In the genomic region with DNA sequence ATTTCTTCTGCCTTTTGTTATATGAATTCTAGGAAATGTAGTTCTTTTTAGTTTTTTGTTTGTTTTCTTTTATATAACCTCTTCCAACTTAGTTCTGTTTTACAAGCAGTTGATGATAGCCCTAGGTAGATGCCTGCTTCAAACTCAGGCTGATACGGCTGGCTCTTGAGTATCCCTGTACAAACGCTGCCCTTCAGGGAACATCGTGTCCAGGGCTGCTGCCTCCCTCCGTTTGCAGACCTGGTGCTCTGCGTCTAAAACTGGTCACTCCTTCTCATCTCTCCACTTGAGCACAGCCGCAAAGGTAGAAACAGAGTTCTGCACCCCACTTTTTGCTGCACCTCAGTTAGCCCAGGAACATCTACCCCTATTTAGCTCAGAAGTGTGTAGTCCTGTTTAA, we compare ENCODE assay signal across 15 cellular contexts.
DNase-seq lines count a peak whose midpoint lies in the region; ATAC-seq, FAIRE-seq and TF ChIP-seq lines count a peak whose summit lies in the region.
"Had no signal": no experiment of that assay in that cellular context is flagged by ENCODE, and none has a peak within 500 bp of the region (broad histone marks: within the 10 kb centered on the region; RNA-seq: fewer than 3 reads in every experiment).

No MANE protein-coding gene starts in this region.

- H3K4me3 ChIP-seq in K562 (no peak overlapping the region), mesodermal cell (ENCODE audit: extremely low read depth, insufficient read depth, low read length, poor library complexity, severe bottlenecking) (no peak overlapping the region), transverse colon (no peak overlapping the region)

- TF ChIP-seq CTCF in K562 (IDR thresholded peaks at IDR 0.05 in 2 of 3, conservative IDR thresholded peaks at IDR 0.05 in 1 of 3; ENCODE audit: insufficient read depth in 2 of 3, low read depth in 1 of 3, low read length in 3 of 3) (no peak), transverse colon (IDR thresholded peaks at IDR 0.05) (no peak)

- H3K79me2 ChIP-seq in K562 (ENCODE audit: control insufficient read depth, insufficient read depth, low read length): no peaks in the 10 kb centered on the region

- H3K36me3 Mint-ChIP-seq in T-helper 2 cell treated with Interferon-gamma antibody and Interleukin-4, amounts not matched to agents 5 μg/mL and 100 μg/mL, for 36 hours (ENCODE audit: low read depth): no peaks in the 10 kb centered on the region
- H3K36me3 Mint-ChIP-seq: immature natural killer cell had no signal

- no peak for FAIRE-seq in K562 (lab: Jason Lieb, UNC)

- TF ChIP-seq EP300 in K562 (IDR thresholded peaks at IDR 0.05; ENCODE audit: low read length) (no peak), transverse colon (IDR thresholded peaks at IDR 0.05; ENCODE audit: low read depth) (no peak)

- in situ Hi-C loops in K562 (cut with MboI): no loop called here
- in situ Hi-C loops in transverse colon (cut with MboI; ENCODE audit: low pct_ligation_motif_present in 1 of 4, low pct_unique_long_range_greater_than_20kb in 1 of 4, low sequenced_read_pairs in 3 of 4): no loop called here

- no peaks in the 10 kb centered on the region for H3K27me3 Mint-ChIP-seq in T-helper 2 cell treated with Interferon-gamma antibody and Interleukin-4, amounts not matched to agents 5 μg/mL and 100 μg/mL, for 36 hours (ENCODE audit: low read depth)
- H3K27me3 Mint-ChIP-seq: activated CD4-positive, alpha-beta T cell treated with anti-CD3 and anti-CD28 coated beads, Interleukin-2, amount 10 ng/mL, durations not matched to agents 7 days and 5 days had no signal

- no peaks in the 10 kb centered on the region for H3K27me3 ChIP-seq in K562 (ENCODE audit: control insufficient read depth in 2 of 2, insufficient read depth in 2 of 2, low read length in 2 of 2)
- H3K27me3 ChIP-seq in transverse colon: no peaks in the 10 kb centered on the region
- H3K27me3 ChIP-seq: neutrophil had no signal

- no peaks in the 10 kb centered on the region for H3K9me1 ChIP-seq in K562 (ENCODE audit: control insufficient read depth, insufficient read depth, low read length)

- no peak for DNase-seq in T-helper 2 cell treated with Interferon-gamma antibody and Interleukin-4, amounts not matched to agents 5 μg/mL and 100 μg/mL, for 36 hours (ENCODE audit: low spot score)
- DNase-seq in T-helper 2 cell (no peak), K562 (ENCODE audit: extremely low read depth in 1 of 4, low spot score in 3 of 4) (no peak), transverse colon (no peak), NCI-H1694 (lab: John Stamatoyannopoulos, UW) (no peak), GOT3 (lab: John Stamatoyannopoulos, UW) (no peak)
- DNase-seq: NCI-H1417; NCI-H526 treated with DMSO at 0.1 percent for 48 hours; stimulated activated CD4-positive, alpha-beta T cell treated with anti-CD3 and anti-CD28 coated beads, Interleukin-4, amount 100 ng/mL, for 1 hour had no signal

- H3K4me1 ChIP-seq in K562 (replicated peaks in 1 of 2; ENCODE audit: control insufficient read depth in 2 of 2, insufficient read depth in 2 of 2, low read length in 2 of 2): peaks cover 0 to 20% of the 10 kb centered on the region in 2 experiments; a peak in 4 of 5 replicates
- H3K4me1 ChIP-seq in mesodermal cell (ENCODE audit: control insufficient read depth, insufficient read depth, low read length, poor library complexity, severe bottlenecking): peaks cover 27% of the 10 kb centered on the region
- peaks cover 4 to 21% (median 12%) of the 10 kb centered on the region in 4 donors for H3K4me1 ChIP-seq in transverse colon

- H3K27ac ChIP-seq in K562 (ENCODE audit: extremely low read depth, low read depth, low read length) (peak overlapping the region; percentile 63), mesodermal cell (ENCODE audit: low read depth, low read length, severe bottlenecking) (peak overlapping the region; percentile 77), transverse colon (peak overlapping the region; percentile 60 to 81 (median 72))
- H3K27ac ChIP-seq: 22Rv1, neutrophil had no signal

- peak overlapping the region; percentile 96 for H2AFZ ChIP-seq in K562 (ENCODE audit: low read depth, low read length)

- no peak overlapping the region for H3K4me2 ChIP-seq in K562 (ENCODE audit: insufficient read depth, low read length)

- H3K4me1 Mint-ChIP-seq in T-helper 2 cell treated with Interferon-gamma antibody and Interleukin-4, amounts not matched to agents 5 μg/mL and 100 μg/mL, for 36 hours (ENCODE audit: low read depth): peaks cover 19% of the 10 kb centered on the region

- ATAC-seq in K562 (peak; percentile 11; the same call in 2 of the 3 replicates), GM21367 (IDR thresholded peaks at IDR 0.05; ENCODE audit: unreplicated experiment) (no peak)

- H4K20me1 ChIP-seq in K562 (replicated peaks; ENCODE audit: control insufficient read depth, insufficient read depth, low read length): no peaks in the 10 kb centered on the region

- POLR2A ChIA-PET in K562 (lab: Yijun Ruan, JAX): interaction anchor here (1.6 kb wide), 1 partner anchor 9 kb away, joined by 4 read pairs; no protein-coding TSS in a partner anchor

- no peaks in the 10 kb centered on the region for H3K36me3 ChIP-seq in K562 (ENCODE audit: control insufficient read depth, insufficient read depth, low read length)
- peaks cover 8% of the 10 kb centered on the region for H3K36me3 ChIP-seq in mesodermal cell (ENCODE audit: control insufficient read depth, insufficient read depth, low read length)
- no peaks in the 10 kb centered on the region for H3K36me3 ChIP-seq in transverse colon
- H3K36me3 ChIP-seq: neutrophil had no signal

- H3K27ac Mint-ChIP-seq in T-helper 2 cell treated with Interferon-gamma antibody and Interleukin-4, amounts not matched to agents 5 μg/mL and 100 μg/mL, for 36 hours: no peak overlapping the region
- H3K27ac Mint-ChIP-seq: activated CD4-positive, alpha-beta T cell treated with anti-CD3 and anti-CD28 coated beads, Interleukin-2, amount 10 ng/mL, durations not matched to agents 7 days and 5 days had no signal

- intact Hi-C loops in K562 (cut with micrococcal nuclease): loop anchor here (5.0 kb wide), 1 partner anchor 41 kb away; no protein-coding TSS in a partner anchor
- intact Hi-C loops in transverse colon (cut with DNase I; ENCODE audit: low total_unique reads): no loop called here

- peak overlapping the region; percentile 5 for H3K4me3 Mint-ChIP-seq in T-helper 2 cell treated with Interferon-gamma antibody and Interleukin-4, amounts not matched to agents 5 μg/mL and 100 μg/mL, for 36 hours
- H3K4me3 Mint-ChIP-seq: activated CD4-positive, alpha-beta T cell treated with anti-CD3 and anti-CD28 coated beads, Interleukin-2, amount 10 ng/mL, durations not matched to agents 7 days and 5 days had no signal

- H3K9me3 Mint-ChIP-seq in T-helper 2 cell treated with Interferon-gamma antibody and Interleukin-4, amounts not matched to agents 5 μg/mL and 100 μg/mL, for 36 hours: no peaks in the 10 kb centered on the region
- H3K9me3 Mint-ChIP-seq: immature natural killer cell had no signal

- CTCF ChIA-PET in K562 (lab: Yijun Ruan, JAX; ENCODE audit: low intra/inter-chr PET ratio): no interaction called here

- BruUV-seq in K562 (replicated peaks; lab: Mats Ljungman, UMichigan): no TSS peak

- no peak overlapping the region for H3K9ac ChIP-seq in K562 (ENCODE audit: insufficient read depth in 1 of 2, low read depth in 2 of 2, low read length in 2 of 2)

- 73% methylated on average over 6 of the region's 6 CpGs for WGBS in K562 (ENCODE audit: insufficient coverage, low coverage, missing lambda C conversion rate)
- WGBS in mesodermal cell (ENCODE audit: insufficient coverage in 2 of 2), 2 experiments: 77 to 92% methylated on average over 5 of the region's 6 CpGs
- 49% methylated on average over 6 of the region's 6 CpGs; no CpG with 5 or more reads in 1 of the 2 donors for WGBS in transverse colon (ENCODE audit: low coverage in 1 of 2), 2 donors

- H3K9me3 ChIP-seq in K562 (replicated peaks; ENCODE audit: control insufficient read depth, insufficient read depth, low read depth, low read length): peaks cover 10% of the 10 kb centered on the region
- H3K9me3 ChIP-seq in mesodermal cell (ENCODE audit: control insufficient read depth, low read length): no peaks in the 10 kb centered on the region
- H3K9me3 ChIP-seq in transverse colon: no peaks in the 10 kb centered on the region
- H3K9me3 ChIP-seq: neutrophil had no signal

- TF ChIP-seq POLR2A in K562 (conservative IDR thresholded peaks at IDR 0.05) (no peak), transverse colon (IDR thresholded peaks at IDR 0.05) (no peak)

- TF ChIP-seq RAD21 in K562 (CRISPR knock-in tag; conservative IDR thresholded peaks at IDR 0.05 in 1 of 2, IDR thresholded peaks at IDR 0.05 in 1 of 2): no peak

TF ChIP-seq in K562, 482 proteins besides CTCF, POLR2A, EP300 and RAD21 (continues in another document):
- TF ChIP-seq RBM14 (IDR thresholded peaks at IDR 0.05; ENCODE audit: borderline replicate concordance, insufficient read depth, low read depth, low read length) (no peak), KDM1A (IDR thresholded peaks at IDR 0.05) (no peak), NUFIP1 (IDR thresholded peaks at IDR 0.05; ENCODE audit: partially characterized antibody) (no peak), ZZZ3 (IDR thresholded peaks at IDR 0.05) (no peak)
- TF ChIP-seq, protein P1, sequence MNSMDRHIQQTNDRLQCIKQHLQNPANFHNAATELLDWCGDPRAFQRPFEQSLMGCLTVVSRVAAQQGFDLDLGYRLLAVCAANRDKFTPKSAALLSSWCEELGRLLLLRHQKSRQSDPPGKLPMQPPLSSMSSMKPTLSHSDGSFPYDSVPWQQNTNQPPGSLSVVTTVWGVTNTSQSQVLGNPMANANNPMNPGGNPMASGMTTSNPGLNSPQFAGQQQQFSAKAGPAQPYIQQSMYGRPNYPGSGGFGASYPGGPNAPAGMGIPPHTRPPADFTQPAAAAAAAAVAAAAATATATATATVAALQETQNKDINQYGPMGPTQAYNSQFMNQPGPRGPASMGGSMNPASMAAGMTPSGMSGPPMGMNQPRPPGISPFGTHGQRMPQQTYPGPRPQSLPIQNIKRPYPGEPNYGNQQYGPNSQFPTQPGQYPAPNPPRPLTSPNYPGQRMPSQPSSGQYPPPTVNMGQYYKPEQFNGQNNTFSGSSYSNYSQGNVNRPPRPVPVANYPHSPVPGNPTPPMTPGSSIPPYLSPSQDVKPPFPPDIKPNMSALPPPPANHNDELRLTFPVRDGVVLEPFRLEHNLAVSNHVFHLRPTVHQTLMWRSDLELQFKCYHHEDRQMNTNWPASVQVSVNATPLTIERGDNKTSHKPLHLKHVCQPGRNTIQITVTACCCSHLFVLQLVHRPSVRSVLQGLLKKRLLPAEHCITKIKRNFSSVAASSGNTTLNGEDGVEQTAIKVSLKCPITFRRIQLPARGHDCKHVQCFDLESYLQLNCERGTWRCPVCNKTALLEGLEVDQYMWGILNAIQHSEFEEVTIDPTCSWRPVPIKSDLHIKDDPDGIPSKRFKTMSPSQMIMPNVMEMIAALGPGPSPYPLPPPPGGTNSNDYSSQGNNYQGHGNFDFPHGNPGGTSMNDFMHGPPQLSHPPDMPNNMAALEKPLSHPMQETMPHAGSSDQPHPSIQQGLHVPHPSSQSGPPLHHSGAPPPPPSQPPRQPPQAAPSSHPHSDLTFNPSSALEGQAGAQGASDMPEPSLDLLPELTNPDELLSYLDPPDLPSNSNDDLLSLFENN (IDR thresholded peaks at IDR 0.05; ENCODE audit: low read depth in 2 of 2, low read length in 2 of 2): no peak
